Comparison of ENCODE assay signal across 21 cellular contexts in genomic region chr1:117638759-117639158, GRCh38. TPM values are rescaled to one million over a fixed set of nuclear protein-coding genes. Genes with fewer than 3 reads are reported as not detected.
A peak's percentile ranks its signal among the peaks of the same experiment; 100 is the strongest.
DNase-seq lines count a peak whose midpoint lies in the region; ATAC-seq and TF ChIP-seq lines count a peak whose summit lies in the region.
"Had no signal": no experiment of that assay in that cellular context is flagged by ENCODE, and none has a peak within 500 bp of the region (broad histone marks: within the 10 kb centered on the region; RNA-seq: fewer than 3 reads in every experiment).

No MANE protein-coding gene starts in this region.

- TF ChIP-seq POLR2A in NB4 (IDR thresholded peaks at IDR 0.05; ENCODE audit: extremely low read depth, insufficient read length) (no peak), right lobe of liver (IDR thresholded peaks at IDR 0.05) (no peak), esophagus squamous epithelium (IDR thresholded peaks at IDR 0.05) (no peak)

- POLR2A ChIA-PET in T-cell (lab: Charles Lee), result no interaction called here

- CTCF ChIA-PET in T-cell (lab: Charles Lee), result interaction anchor here in 1 of 2 donors (0.7 to 1.3 kb wide), 2 partner anchors 10 to 24 kb away, joined by 3 read pairs; no protein-coding TSS in a partner anchor

- no peaks in the 10 kb centered on the region for H3K36me3 Mint-ChIP-seq in T-cell

- peaks cover 0 to 22% of the 10 kb centered on the region in 2 donors for H3K27me3 Mint-ChIP-seq in T-cell
- H3K27me3 Mint-ChIP-seq: activated T-helper 17 cell treated with anti-CD3 and anti-CD28 coated beads, Interleukin-2, amount 50 U/mL, for 72 hours; B cell had no signal

- H3K4me1 ChIP-seq in right lobe of liver, result peaks cover 0 to 10% (median 3%) of the 10 kb centered on the region in 4 donors
- H3K4me1 ChIP-seq in esophagus squamous epithelium, result no peaks in the 10 kb centered on the region

- no peak overlapping the region for H3K4me3 Mint-ChIP-seq in T-cell
- H3K4me3 Mint-ChIP-seq: activated T-helper 17 cell treated with anti-CD3 and anti-CD28 coated beads, Interleukin-2, amount 50 U/mL, for 72 hours; B cell had no signal

- no peak for TF ChIP-seq CTCF in NB4 (IDR thresholded peaks at IDR 0.05; ENCODE audit: low read depth, low read length)
- TF ChIP-seq CTCF in right lobe of liver (IDR thresholded peaks at IDR 0.05), result no peak
- TF ChIP-seq CTCF in esophagus squamous epithelium (IDR thresholded peaks at IDR 0.05), result no peak

- peak; percentile 19 to 73 (median 30) for ATAC-seq in right lobe of liver
- no peak for ATAC-seq in T-cell (replicated peaks in 1 of 4)
- ATAC-seq: activated T-helper 17 cell treated with anti-CD3 and anti-CD28 coated beads, Interleukin-2, amount 50 U/mL, for 72 hours had no signal

- peaks cover 13 to 21% (median 15%) of the 10 kb centered on the region in 3 donors for H3K4me1 Mint-ChIP-seq in T-cell

- no peaks in the 10 kb centered on the region for H3K9me3 Mint-ChIP-seq in T-cell
- H3K9me3 Mint-ChIP-seq: activated T-helper 17 cell treated with anti-CD3 and anti-CD28 coated beads, Interleukin-2, amount 50 U/mL, for 72 hours had no signal

- H3K27ac ChIP-seq in right lobe of liver (no peak overlapping the region), esophagus squamous epithelium (no peak overlapping the region)
- H3K27ac ChIP-seq: 22Rv1, brain microvascular endothelial cell, tibial artery, WERI-Rb-1 had no signal

- DNase-seq in DMS53 (lab: John Stamatoyannopoulos, UW), result peak; percentile 45
- no peak for DNase-seq in DMS53 treated with DMSO at 0.1 percent for 48 hours (lab: John Stamatoyannopoulos, UW; ENCODE audit: unreplicated experiment)
- DNase-seq in NB4 (ENCODE audit: low read depth), result peak; percentile 40
- peak; percentile 20 for DNase-seq in NCI-H774 (lab: John Stamatoyannopoulos, UW)
- no peak for DNase-seq in right lobe of liver
- no peak for DNase-seq in cerebellar nuclear complex (lab: John Stamatoyannopoulos, UW)
- DNase-seq in esophagus squamous epithelium (lab: John Stamatoyannopoulos, UW), result no peak
- DNase-seq in T-cell, result no peak
- DNase-seq: brain microvascular endothelial cell; cortex of kidney; GF-D8; hippocampal formation; Kasumi-1; NCI-H2081 treated with DMSO at 0.1 percent for 48 hours; stimulated activated CD4-positive, alpha-beta T cell treated with anti-CD3 and anti-CD28 coated beads, Interleukin-15, amount 100 ng/mL, for 24 hours; stimulated activated naive CD4-positive, alpha-beta T cell; tibial artery; WERI-Rb-1 had no signal

- no peaks in the 10 kb centered on the region for H3K36me3 ChIP-seq in right lobe of liver
- H3K36me3 ChIP-seq in esophagus squamous epithelium, result no peaks in the 10 kb centered on the region
- H3K36me3 ChIP-seq: brain microvascular endothelial cell, tibial artery, WERI-Rb-1 had no signal

- H3K27ac Mint-ChIP-seq in T-cell, result no peak overlapping the region
- H3K27ac Mint-ChIP-seq: activated T-helper 17 cell treated with anti-CD3 and anti-CD28 coated beads, Interleukin-2, amount 50 U/mL, for 72 hours; B cell had no signal

- 47% methylated on average over 3 of the region's 4 CpGs for WGBS in right lobe of liver (ENCODE audit: insufficient coverage, low coverage, low lambda C conversion rate, missing lambda C conversion rate)
- 71 to 77% methylated on average over 4 of the region's 4 CpGs for WGBS in esophagus squamous epithelium, 2 donors

- H3K9me3 ChIP-seq in right lobe of liver, result no peaks in the 10 kb centered on the region
- H3K9me3 ChIP-seq in esophagus squamous epithelium, result no peaks in the 10 kb centered on the region
- H3K9me3 ChIP-seq: tibial artery had no signal

- H3K4me3 ChIP-seq in NB4 (ENCODE audit: low read depth, low read length) (no peak overlapping the region), right lobe of liver (no peak overlapping the region), esophagus squamous epithelium (no peak overlapping the region)
- H3K4me3 ChIP-seq: tibial artery had no signal

- H3K27me3 ChIP-seq in right lobe of liver (no peaks in the 10 kb centered on the region), esophagus squamous epithelium (peaks cover 0 to 6% (median 0%) of the 10 kb centered on the region in 4 donors)
- H3K27me3 ChIP-seq: brain microvascular endothelial cell, tibial artery had no signal

- intact Hi-C loops in right lobe of liver (cut with DNase I), result no loop called here
- intact Hi-C loops in esophagus squamous epithelium (cut with DNase I), result no loop called here

RNA-seq across cellular contexts. Expression of gene TENT5C, which starts 32.9 kb away (rescaled TPM):
- total RNA-seq in right lobe of liver, result 10 to 100 TPM in 1 of 6 experiments, 1 to 10 TPM in 5; 2.3 to 13.7 (median 3.0) TPM
- 1 to 10 TPM in 2 of 4 donors, under 1 TPM in 2; 0.27 to 2.8 (median 1.3) TPM for total RNA-seq in esophagus squamous epithelium
- total RNA-seq in T-cell, result 100 to 1,000 TPM in 1 of 5 donors, 10 to 100 TPM in 2, 1 to 10 TPM in 2; 7.6 to 133 (median 11.2) TPM

Comparison
In these comparisons a context has a peak if more than half of its experiments do, and no peak if none do; other contexts are left out.
1. DNase-seq: peak in DMS53 (single experiment), NB4 (single experiment) and NCI-H774 (single experiment); none in DMS53 treated with DMSO at 0.1 percent for 48 hours (single experiment), right lobe of liver (0 of 3), cerebellar nuclear complex (0 of 2), esophagus squamous epithelium (single experiment) and T-cell (0 of 34).
2. ATAC-seq: peak in right lobe of liver (4 of 4); none in T-cell (0 of 4).